In the genomic region with DNA sequence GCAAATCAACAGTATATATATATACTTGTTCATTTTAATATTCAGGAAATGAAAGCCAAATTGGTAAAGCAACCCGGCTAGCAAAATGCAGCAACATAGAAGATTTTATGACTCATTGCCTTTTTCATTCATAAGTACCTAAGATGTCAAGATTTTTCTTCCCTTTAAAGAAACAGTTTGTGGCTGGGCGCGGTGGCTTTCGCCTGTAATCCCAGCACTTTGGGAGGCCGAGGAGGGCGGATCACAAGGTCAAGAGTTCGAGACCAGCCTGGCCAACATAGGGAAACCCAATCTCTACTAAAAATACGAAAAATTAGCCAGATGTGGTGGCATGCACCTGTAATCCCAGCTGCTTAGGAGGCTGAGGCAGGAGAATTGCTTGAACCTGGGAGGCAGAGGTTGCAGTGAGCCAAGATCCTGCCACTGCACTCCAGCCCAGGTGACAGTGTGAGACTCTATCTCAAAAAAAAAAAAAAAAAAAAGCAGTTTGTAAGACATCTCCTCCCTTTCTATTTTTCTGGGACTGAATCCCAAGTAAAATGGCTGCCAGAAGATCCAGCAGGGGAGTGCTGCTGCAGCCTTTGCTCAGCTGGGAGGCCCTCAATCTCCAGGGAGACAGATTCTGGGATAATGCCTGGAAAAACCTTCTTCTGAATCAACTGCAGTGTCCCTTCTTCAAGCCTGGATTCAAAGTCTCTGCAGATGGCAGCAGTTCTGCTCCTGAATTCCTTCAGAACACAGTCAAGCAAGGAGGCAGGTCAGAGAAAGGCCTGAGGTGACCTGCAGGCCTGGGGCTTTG, we compare ENCODE assay signal across 18 cellular contexts.
DNase-seq lines count a peak whose midpoint lies in the region; ATAC-seq and TF ChIP-seq lines count a peak whose summit lies in the region.
"Had no signal": no experiment of that assay in that cellular context is flagged by ENCODE, and none has a peak within 500 bp of the region (broad histone marks: within the 10 kb centered on the region; RNA-seq: fewer than 3 reads in every experiment).

No MANE protein-coding gene starts in this region.

- H3K9me3 ChIP-seq in left ventricle myocardium inferior (replicated peaks) = no peaks in the 10 kb centered on the region
- no peaks in the 10 kb centered on the region for H3K9me3 ChIP-seq in SK-N-MC (ENCODE audit: low read depth, low read length)
- H3K9me3 ChIP-seq: A549, Caco-2 had no signal

- no peak overlapping the region for H3K9ac ChIP-seq in SK-N-MC (ENCODE audit: insufficient read length)

- intact Hi-C loops in left ventricle myocardium superior (cut with micrococcal nuclease) = no loop called here
- intact Hi-C loops in left ventricle myocardium inferior (cut with micrococcal nuclease) = no loop called here

- TF ChIP-seq CTCF in left ventricle myocardium inferior (IDR thresholded peaks at IDR 0.05; ENCODE audit: borderline replicate concordance) = no peak

- DNase-seq in left ventricle myocardium superior (no peak), left ventricle myocardium inferior (no peak), SK-N-MC (ENCODE audit: low read depth, low spot score) (peak; percentile 39), globus pallidus (ENCODE audit: low spot score) (peak; percentile 10), NCI-H2029 treated with DMSO at 0.1 percent for 48 hours (lab: John Stamatoyannopoulos, UW) (no peak), NCI-H1436 (lab: John Stamatoyannopoulos, UW) (no peak)
- DNase-seq: Caco-2; CD4-positive, CD25-positive, alpha-beta regulatory T cell; HCEC 1CT; NCI-H1048; NCI-H146; NCI-H2081 treated with DMSO at 0.1 percent for 48 hours; NCI-H510A; NCI-H774; SIG-M5 had no signal

- no peak overlapping the region for H3K27ac ChIP-seq in left ventricle myocardium inferior (replicated peaks)
- H3K27ac ChIP-seq in SK-N-MC = no peak overlapping the region

- no peaks in the 10 kb centered on the region for H3K4me1 ChIP-seq in left ventricle myocardium inferior
- H3K4me1 ChIP-seq: Caco-2 had no signal

- H3K27me3 ChIP-seq in left ventricle myocardium inferior (ENCODE audit: low read depth) = no peaks in the 10 kb centered on the region

- no peak overlapping the region for H3K4me3 ChIP-seq in left ventricle myocardium inferior
- H3K4me3 ChIP-seq in SK-N-MC = no peak overlapping the region
- H3K4me3 ChIP-seq: A549 had no signal

- peak; percentile 45 for ATAC-seq in left ventricle myocardium superior
- no peak for ATAC-seq in HG02970 (IDR thresholded peaks at IDR 0.05; ENCODE audit: low FRiP score, unreplicated experiment)
- no peak for ATAC-seq in GM18520 (IDR thresholded peaks at IDR 0.05; ENCODE audit: unreplicated experiment)
- ATAC-seq: A549 had no signal

- H3K36me3 ChIP-seq in left ventricle myocardium inferior (no peaks in the 10 kb centered on the region), SK-N-MC (ENCODE audit: insufficient read depth, low read length) (no peaks in the 10 kb centered on the region)

Comparison
In these comparisons a context has a peak if more than half of its experiments do, and no peak if none do; other contexts are left out.
1. DNase-seq: peak in SK-N-MC (single experiment) and globus pallidus (single experiment); none in left ventricle myocardium superior (single experiment), left ventricle myocardium inferior (single experiment), NCI-H2029 treated with DMSO at 0.1 percent for 48 hours (single experiment) and NCI-H1436 (single experiment).